ENCODE assay signal across 8 cellular contexts in genomic region chr2:241950878-241951331, GRCh38.
DNase-seq lines count a peak whose midpoint lies in the region; FAIRE-seq lines count a peak whose summit lies in the region.

No MANE protein-coding gene starts in this region.

- H3K9me3 ChIP-seq in mesodermal cell (ENCODE audit: control insufficient read depth, low read length) = no peaks in the 10 kb centered on the region

- WGBS in mesodermal cell (ENCODE audit: insufficient coverage in 2 of 2), 2 experiments = 13 to 31% methylated on average over 16 to 23 of the region's 26 CpGs

- DNase-seq in AG08396 (ENCODE audit: low spot score) = peak; percentile 92
- peak; percentile 71 for DNase-seq in GM19240 (ENCODE audit: insufficient read length, low spot score)
- peak; percentile 12 for DNase-seq in NCI-H460 (ENCODE audit: extremely low read depth, low read depth)
- DNase-seq in activated CD8-positive, alpha-beta memory T cell treated with anti-CD3 and anti-CD28 coated beads for 1 hour (ENCODE audit: extremely low read depth in 1 of 2, low read depth in 1 of 2) = peak; percentile 8 to 51
- DNase-seq in stimulated activated CD8-positive, alpha-beta memory T cell treated with anti-CD3 and anti-CD28 coated beads, Interleukin-4, amount 100 ng/mL, for 1 hour (ENCODE audit: low read depth in 2 of 2, low spot score in 1 of 2) = peak; percentile 29 to 30
- DNase-seq in OCI-M2 (lab: John Stamatoyannopoulos, UW; ENCODE audit: unreplicated experiment) = no peak

- no peaks in the 10 kb centered on the region for H3K36me3 ChIP-seq in mesodermal cell (ENCODE audit: control insufficient read depth, insufficient read depth, low read length)

- no peak overlapping the region for H3K4me3 ChIP-seq in mesodermal cell (ENCODE audit: extremely low read depth, insufficient read depth, low read length, poor library complexity, severe bottlenecking)

- H3K27ac ChIP-seq in mesodermal cell (ENCODE audit: low read depth, low read length, severe bottlenecking) = peak overlapping the region; percentile 36

- peak; percentile 53 for FAIRE-seq in endometrium (lab: Jason Lieb, UNC)

- H3K4me1 ChIP-seq in mesodermal cell (ENCODE audit: control insufficient read depth, insufficient read depth, low read length, poor library complexity, severe bottlenecking) = peaks cover 4% of the 10 kb centered on the region
